1 cellular context compared by ENCODE assay signal in the genomic region with DNA sequence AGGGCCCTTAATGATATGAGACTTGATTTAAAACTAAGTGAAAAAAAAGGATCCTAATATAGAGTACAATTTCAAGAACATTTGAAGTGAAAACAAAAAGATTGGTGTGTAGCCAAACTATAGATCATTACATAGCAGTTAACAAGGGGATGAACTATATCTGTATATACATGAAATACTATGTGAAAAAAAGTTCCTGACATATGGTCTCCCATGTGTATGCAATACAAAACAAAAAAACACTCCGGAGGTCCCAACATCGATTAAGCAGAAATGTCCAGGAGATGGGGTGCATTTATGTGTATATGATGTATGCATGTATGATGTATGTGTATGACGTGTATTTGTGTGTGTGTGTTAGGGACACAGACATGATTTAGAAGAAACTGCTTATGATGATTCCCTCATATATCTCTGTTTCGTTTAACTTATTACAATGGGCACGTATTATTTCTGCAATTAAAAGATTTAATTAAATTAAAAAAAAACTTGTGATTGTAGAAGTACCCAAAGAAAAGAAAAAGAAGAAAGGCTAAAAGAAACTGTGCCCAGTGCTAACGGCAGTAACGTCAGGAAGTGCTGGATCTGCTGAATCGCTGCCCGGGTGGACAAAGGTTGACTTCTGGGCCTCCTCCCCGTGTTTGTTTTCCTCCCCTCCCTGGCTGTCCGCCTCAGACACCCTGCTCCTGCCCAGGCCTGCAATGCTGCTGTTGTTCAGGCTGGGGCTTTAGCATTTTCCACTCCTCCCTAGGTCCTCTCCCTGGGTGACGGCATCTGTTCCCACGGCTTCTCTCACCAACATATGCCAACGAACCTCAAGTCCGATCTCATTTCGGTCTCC.
TF ChIP-seq lines count a peak whose summit lies in the region.

No MANE protein-coding gene starts in this region.

TF ChIP-seq in HepG2, 621 proteins besides CTCF, POLR2A, EP300 and RAD21 (continued from another document and continues in another):
- TF ChIP-seq XRCC5 (optimal IDR thresholded peaks at IDR 0.05; ENCODE audit: low read length), result peak; percentile 87
- peak; percentile 31 to 46; a peak in 1 of 4 replicates for TF ChIP-seq MAFK (conservative IDR thresholded peaks at IDR 0.05 in 1 of 2, IDR thresholded peaks at IDR 0.05 in 1 of 2; ENCODE audit: low read length in 2 of 2)
- peak; percentile 59; the same call in 1 of the 2 replicates for TF ChIP-seq ZMYM4 (CRISPR knock-in tag; IDR thresholded peaks at IDR 0.05)
- no peak for TF ChIP-seq CEBPB (IDR thresholded peaks at IDR 0.05; ENCODE audit: borderline replicate concordance, low read depth, low read length)
- TF ChIP-seq ZSCAN9 (CRISPR knock-in tag; IDR thresholded peaks at IDR 0.05; ENCODE audit: borderline replicate concordance), result peak; percentile 53; the same call in 1 of the 2 replicates
- no peak for TF ChIP-seq NFYC (CRISPR knock-in tag; IDR thresholded peaks at IDR 0.05)
- no peak for TF ChIP-seq CBFB (CRISPR knock-in tag; IDR thresholded peaks at IDR 0.05)
- no peak for TF ChIP-seq ZNF530 (CRISPR knock-in tag; IDR thresholded peaks at IDR 0.05; ENCODE audit: low read depth)
- TF ChIP-seq, protein P1, sequence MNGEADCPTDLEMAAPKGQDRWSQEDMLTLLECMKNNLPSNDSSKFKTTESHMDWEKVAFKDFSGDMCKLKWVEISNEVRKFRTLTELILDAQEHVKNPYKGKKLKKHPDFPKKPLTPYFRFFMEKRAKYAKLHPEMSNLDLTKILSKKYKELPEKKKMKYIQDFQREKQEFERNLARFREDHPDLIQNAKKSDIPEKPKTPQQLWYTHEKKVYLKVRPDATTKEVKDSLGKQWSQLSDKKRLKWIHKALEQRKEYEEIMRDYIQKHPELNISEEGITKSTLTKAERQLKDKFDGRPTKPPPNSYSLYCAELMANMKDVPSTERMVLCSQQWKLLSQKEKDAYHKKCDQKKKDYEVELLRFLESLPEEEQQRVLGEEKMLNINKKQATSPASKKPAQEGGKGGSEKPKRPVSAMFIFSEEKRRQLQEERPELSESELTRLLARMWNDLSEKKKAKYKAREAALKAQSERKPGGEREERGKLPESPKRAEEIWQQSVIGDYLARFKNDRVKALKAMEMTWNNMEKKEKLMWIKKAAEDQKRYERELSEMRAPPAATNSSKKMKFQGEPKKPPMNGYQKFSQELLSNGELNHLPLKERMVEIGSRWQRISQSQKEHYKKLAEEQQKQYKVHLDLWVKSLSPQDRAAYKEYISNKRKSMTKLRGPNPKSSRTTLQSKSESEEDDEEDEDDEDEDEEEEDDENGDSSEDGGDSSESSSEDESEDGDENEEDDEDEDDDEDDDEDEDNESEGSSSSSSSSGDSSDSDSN (CRISPR knock-in tag; IDR thresholded peaks at IDR 0.05), result peak; percentile 55; the same call in 1 of the 2 replicates
- TF ChIP-seq SIX1 (CRISPR knock-in tag; IDR thresholded peaks at IDR 0.05; ENCODE audit: borderline replicate concordance), result no peak
- TF ChIP-seq, protein P2, sequence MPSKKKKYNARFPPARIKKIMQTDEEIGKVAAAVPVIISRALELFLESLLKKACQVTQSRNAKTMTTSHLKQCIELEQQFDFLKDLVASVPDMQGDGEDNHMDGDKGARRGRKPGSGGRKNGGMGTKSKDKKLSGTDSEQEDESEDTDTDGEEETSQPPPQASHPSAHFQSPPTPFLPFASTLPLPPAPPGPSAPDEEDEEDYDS (CRISPR knock-in tag; IDR thresholded peaks at IDR 0.05), result peak; percentile 71
- TF ChIP-seq EED (CRISPR knock-in tag; IDR thresholded peaks at IDR 0.05), result no peak
- no peak for TF ChIP-seq TCF12 (IDR thresholded peaks at IDR 0.05)
- 0 out of 2 replicates have a peak, but pooled peaks have one; percentile 29 for TF ChIP-seq TCF12 (CRISPR knock-in tag; IDR thresholded peaks at IDR 0.05)
- no peak for TF ChIP-seq MEIS1 (CRISPR knock-in tag; IDR thresholded peaks at IDR 0.05; ENCODE audit: borderline replicate concordance)
- TF ChIP-seq ZNF263 (CRISPR knock-in tag; IDR thresholded peaks at IDR 0.05), result peak; percentile 93
- TF ChIP-seq, protein P3, sequence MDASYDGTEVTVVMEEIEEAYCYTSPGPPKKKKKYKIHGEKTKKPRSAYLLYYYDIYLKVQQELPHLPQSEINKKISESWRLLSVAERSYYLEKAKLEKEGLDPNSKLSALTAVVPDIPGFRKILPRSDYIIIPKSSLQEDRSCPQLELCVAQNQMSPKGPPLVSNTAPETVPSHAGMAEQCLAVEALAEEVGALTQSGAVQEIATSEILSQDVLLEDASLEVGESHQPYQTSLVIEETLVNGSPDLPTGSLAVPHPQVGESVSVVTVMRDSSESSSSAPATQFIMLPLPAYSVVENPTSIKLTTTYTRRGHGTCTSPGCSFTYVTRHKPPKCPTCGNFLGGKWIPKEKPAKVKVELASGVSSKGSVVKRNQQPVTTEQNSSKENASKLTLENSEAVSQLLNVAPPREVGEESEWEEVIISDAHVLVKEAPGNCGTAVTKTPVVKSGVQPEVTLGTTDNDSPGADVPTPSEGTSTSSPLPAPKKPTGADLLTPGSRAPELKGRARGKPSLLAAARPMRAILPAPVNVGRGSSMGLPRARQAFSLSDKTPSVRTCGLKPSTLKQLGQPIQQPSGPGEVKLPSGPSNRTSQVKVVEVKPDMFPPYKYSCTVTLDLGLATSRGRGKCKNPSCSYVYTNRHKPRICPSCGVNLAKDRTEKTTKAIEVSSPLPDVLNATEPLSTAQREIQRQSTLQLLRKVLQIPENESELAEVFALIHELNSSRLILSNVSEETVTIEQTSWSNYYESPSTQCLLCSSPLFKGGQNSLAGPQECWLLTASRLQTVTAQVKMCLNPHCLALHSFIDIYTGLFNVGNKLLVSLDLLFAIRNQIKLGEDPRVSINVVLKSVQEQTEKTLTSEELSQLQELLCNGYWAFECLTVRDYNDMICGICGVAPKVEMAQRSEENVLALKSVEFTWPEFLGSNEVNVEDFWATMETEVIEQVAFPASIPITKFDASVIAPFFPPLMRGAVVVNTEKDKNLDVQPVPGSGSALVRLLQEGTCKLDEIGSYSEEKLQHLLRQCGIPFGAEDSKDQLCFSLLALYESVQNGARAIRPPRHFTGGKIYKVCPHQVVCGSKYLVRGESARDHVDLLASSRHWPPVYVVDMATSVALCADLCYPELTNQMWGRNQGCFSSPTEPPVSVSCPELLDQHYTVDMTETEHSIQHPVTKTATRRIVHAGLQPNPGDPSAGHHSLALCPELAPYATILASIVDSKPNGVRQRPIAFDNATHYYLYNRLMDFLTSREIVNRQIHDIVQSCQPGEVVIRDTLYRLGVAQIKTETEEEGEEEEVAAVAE (CRISPR knock-in tag; IDR thresholded peaks at IDR 0.05; ENCODE audit: borderline replicate concordance), result no peak
- peak; percentile 85 for TF ChIP-seq ZMYM3 (CRISPR knock-in tag; IDR thresholded peaks at IDR 0.05)
- TF ChIP-seq ZFP41 (CRISPR knock-in tag; IDR thresholded peaks at IDR 0.05; ENCODE audit: borderline replicate concordance), result no peak
- no peak for TF ChIP-seq ZNF383 (CRISPR knock-in tag; IDR thresholded peaks at IDR 0.05; ENCODE audit: borderline replicate concordance)
- TF ChIP-seq, protein P4, sequence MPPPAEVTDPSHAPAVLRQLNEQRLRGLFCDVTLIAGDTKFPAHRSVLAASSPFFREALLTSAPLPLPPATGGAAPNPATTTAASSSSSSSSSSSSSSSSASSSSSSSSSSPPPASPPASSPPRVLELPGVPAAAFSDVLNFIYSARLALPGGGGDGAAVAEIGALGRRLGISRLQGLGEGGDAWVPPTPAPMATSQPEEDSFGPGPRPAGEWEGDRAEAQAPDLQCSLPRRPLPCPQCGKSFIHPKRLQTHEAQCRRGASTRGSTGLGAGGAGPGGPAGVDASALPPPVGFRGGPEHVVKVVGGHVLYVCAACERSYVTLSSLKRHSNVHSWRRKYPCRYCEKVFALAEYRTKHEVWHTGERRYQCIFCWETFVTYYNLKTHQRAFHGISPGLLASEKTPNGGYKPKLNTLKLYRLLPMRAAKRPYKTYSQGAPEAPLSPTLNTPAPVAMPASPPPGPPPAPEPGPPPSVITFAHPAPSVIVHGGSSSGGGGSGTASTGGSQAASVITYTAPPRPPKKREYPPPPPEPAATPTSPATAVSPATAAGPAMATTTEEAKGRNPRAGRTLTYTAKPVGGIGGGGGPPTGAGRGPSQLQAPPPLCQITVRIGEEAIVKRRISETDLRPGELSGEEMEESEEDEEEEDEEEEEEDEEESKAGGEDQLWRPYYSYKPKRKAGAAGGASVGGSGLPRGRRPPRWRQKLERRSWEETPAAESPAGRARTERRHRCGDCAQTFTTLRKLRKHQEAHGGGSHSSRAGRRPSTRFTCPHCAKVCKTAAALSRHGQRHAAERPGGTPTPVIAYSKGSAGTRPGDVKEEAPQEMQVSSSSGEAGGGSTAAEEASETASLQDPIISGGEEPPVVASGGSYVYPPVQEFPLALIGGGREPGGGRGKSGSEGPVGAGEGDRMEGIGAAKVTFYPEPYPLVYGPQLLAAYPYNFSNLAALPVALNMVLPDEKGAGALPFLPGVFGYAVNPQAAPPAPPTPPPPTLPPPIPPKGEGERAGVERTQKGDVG (CRISPR knock-in tag; IDR thresholded peaks at IDR 0.05; ENCODE audit: borderline replicate concordance), result no peak
- TF ChIP-seq NFE2L2 (IDR thresholded peaks at IDR 0.05; ENCODE audit: low read length), result no peak
- TF ChIP-seq, protein P5, sequence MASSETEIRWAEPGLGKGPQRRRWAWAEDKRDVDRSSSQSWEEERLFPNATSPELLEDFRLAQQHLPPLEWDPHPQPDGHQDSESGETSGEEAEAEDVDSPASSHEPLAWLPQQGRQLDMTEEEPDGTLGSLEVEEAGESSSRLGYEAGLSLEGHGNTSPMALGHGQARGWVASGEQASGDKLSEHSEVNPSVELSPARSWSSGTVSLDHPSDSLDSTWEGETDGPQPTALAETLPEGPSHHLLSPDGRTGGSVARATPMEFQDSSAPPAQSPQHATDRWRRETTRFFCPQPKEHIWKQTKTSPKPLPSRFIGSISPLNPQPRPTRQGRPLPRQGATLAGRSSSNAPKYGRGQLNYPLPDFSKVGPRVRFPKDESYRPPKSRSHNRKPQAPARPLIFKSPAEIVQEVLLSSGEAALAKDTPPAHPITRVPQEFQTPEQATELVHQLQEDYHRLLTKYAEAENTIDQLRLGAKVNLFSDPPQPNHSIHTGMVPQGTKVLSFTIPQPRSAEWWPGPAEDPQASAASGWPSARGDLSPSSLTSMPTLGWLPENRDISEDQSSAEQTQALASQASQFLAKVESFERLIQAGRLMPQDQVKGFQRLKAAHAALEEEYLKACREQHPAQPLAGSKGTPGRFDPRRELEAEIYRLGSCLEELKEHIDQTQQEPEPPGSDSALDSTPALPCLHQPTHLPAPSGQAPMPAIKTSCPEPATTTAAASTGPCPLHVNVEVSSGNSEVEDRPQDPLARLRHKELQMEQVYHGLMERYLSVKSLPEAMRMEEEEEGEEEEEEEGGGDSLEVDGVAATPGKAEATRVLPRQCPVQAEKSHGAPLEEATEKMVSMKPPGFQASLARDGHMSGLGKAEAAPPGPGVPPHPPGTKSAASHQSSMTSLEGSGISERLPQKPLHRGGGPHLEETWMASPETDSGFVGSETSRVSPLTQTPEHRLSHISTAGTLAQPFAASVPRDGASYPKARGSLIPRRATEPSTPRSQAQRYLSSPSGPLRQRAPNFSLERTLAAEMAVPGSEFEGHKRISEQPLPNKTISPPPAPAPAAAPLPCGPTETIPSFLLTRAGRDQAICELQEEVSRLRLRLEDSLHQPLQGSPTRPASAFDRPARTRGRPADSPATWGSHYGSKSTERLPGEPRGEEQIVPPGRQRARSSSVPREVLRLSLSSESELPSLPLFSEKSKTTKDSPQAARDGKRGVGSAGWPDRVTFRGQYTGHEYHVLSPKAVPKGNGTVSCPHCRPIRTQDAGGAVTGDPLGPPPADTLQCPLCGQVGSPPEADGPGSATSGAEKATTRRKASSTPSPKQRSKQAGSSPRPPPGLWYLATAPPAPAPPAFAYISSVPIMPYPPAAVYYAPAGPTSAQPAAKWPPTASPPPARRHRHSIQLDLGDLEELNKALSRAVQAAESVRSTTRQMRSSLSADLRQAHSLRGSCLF (CRISPR knock-in tag; IDR thresholded peaks at IDR 0.05; ENCODE audit: borderline replicate concordance), result no peak
- TF ChIP-seq, protein P6, sequence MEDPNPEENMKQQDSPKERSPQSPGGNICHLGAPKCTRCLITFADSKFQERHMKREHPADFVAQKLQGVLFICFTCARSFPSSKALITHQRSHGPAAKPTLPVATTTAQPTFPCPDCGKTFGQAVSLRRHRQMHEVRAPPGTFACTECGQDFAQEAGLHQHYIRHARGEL (CRISPR knock-in tag; IDR thresholded peaks at IDR 0.05), result no peak
- no peak for TF ChIP-seq TEAD2 (CRISPR knock-in tag; IDR thresholded peaks at IDR 0.05)
- TF ChIP-seq, protein P7, sequence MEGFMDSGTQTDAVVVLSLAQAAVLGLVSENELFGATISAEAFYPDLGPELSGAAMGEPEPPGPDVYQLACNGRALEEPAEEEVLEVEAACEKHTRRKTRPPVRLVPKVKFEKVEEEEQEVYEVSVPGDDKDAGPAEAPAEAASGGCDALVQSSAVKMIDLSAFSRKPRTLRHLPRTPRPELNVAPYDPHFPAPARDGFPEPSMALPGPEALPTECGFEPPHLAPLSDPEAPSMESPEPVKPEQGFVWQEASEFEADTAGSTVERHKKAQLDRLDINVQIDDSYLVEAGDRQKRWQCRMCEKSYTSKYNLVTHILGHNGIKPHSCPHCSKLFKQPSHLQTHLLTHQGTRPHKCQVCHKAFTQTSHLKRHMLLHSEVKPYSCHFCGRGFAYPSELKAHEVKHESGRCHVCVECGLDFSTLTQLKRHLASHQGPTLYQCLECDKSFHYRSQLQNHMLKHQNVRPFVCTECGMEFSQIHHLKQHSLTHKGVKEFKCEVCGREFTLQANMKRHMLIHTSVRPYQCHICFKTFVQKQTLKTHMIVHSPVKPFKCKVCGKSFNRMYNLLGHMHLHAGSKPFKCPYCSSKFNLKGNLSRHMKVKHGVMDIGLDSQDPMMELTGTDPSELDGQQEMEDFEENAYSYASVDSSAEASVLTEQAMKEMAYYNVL (CRISPR knock-in tag; IDR thresholded peaks at IDR 0.05; ENCODE audit: borderline replicate concordance), result peak; percentile 98
- peak; percentile 97 for TF ChIP-seq ZNF292 (CRISPR knock-in tag; IDR thresholded peaks at IDR 0.05; ENCODE audit: borderline replicate concordance, low read depth)
- no peak for TF ChIP-seq ZSCAN31 (CRISPR knock-in tag; IDR thresholded peaks at IDR 0.05; ENCODE audit: low read depth)
- TF ChIP-seq PHF5A (CRISPR knock-in tag; IDR thresholded peaks at IDR 0.05; ENCODE audit: low read depth, unreplicated experiment), result no peak
- no peak for TF ChIP-seq FOSL1 (CRISPR knock-in tag; IDR thresholded peaks at IDR 0.05; ENCODE audit: borderline replicate concordance)
- TF ChIP-seq MEF2D (CRISPR knock-in tag; IDR thresholded peaks at IDR 0.05), result 0 out of 2 replicates have a peak, but pooled peaks have one; percentile 56
- TF ChIP-seq YEATS2 (CRISPR knock-in tag; IDR thresholded peaks at IDR 0.05; ENCODE audit: borderline replicate concordance), result peak; percentile 39; the same call in 1 of the 2 replicates
- TF ChIP-seq ZNF709 (CRISPR knock-in tag; IDR thresholded peaks at IDR 0.05), result no peak
- TF ChIP-seq ZFAT (CRISPR knock-in tag; conservative IDR thresholded peaks at IDR 0.05), result no peak
- TF ChIP-seq SALL1 (CRISPR knock-in tag; IDR thresholded peaks at IDR 0.05), result peak; percentile 78
- no peak for TF ChIP-seq ZNF138 (CRISPR knock-in tag; IDR thresholded peaks at IDR 0.05; ENCODE audit: low read depth)
- TF ChIP-seq, protein P8, sequence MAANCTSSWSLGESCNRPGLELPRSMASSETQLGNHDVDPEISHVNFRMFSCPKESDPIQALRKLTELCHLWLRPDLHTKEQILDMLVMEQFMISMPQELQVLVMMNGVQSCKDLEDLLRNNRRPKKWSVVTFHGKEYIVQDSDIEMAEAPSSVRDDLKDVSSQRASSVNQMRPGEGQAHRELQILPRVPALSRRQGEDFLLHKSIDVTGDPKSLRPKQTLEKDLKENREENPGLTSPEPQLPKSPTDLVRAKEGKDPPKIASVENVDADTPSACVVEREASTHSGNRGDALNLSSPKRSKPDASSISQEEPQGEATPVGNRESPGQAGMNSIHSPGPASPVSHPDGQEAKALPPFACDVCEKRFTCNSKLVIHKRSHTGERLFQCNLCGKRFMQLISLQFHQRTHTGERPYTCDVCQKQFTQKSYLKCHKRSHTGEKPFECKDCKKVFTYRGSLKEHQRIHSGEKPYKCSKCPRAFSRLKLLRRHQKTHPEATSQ (CRISPR knock-in tag; IDR thresholded peaks at IDR 0.05; ENCODE audit: borderline replicate concordance), result no peak
